ENCODE assay signal across 11 cellular contexts in the genomic region with DNA sequence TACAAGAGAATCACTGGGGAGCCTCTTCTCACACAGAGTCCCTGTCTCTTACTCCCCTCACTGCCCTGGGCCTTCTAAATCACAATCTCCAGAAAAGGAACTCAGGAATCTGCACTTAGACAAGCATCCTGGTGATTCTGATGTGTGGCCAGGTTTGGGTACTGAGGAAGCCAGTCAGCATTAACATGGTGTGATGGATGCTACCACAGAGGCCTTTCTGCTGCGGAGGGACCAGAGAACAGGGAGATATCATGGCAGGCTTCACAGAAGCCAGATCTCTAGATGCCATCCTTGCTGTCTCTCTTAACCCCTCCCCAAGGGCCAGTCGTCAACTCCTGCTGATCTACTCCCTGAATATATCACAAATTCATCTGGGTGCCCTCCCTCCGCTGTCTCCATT. TPM values are rescaled to one million over a fixed set of nuclear protein-coding genes. Genes with fewer than 3 reads are reported as not detected.
DNase-seq lines count a peak whose midpoint lies in the region; ATAC-seq, FAIRE-seq and TF ChIP-seq lines count a peak whose summit lies in the region.
"Had no signal": no experiment of that assay in that cellular context is flagged by ENCODE, and none has a peak within 500 bp of the region (broad histone marks: within the 10 kb centered on the region; RNA-seq: fewer than 3 reads in every experiment).

No MANE protein-coding gene starts in this region.

- H3K9me3 Mint-ChIP-seq in GM23338 (peaks cover 12% of the 10 kb centered on the region; the same call in 2 of the 3 replicates), progenitor cell of endocrine pancreas (ENCODE audit: low read depth) (no peaks in the 10 kb centered on the region)

- H3K9me2 ChIP-seq in GM23338 (ENCODE audit: insufficient read depth): peaks cover 5% of the 10 kb centered on the region

- H3K27ac ChIP-seq in GM23338 (ENCODE audit: low read depth) (no peak overlapping the region), OCI-LY3 (ENCODE audit: low read length) (no peak overlapping the region), kidney (ENCODE audit: low read depth in 2 of 2, low read length in 2 of 2) (no peak overlapping the region), tibial nerve (no peak overlapping the region)

- H2AFZ ChIP-seq in GM23338 (no peak overlapping the region), OCI-LY3 (ENCODE audit: low read depth, low read length) (no peak overlapping the region)

- H3K4me1 Mint-ChIP-seq in GM23338: peaks cover 44% of the 10 kb centered on the region
- peaks cover 19% of the 10 kb centered on the region for H3K4me1 Mint-ChIP-seq in progenitor cell of endocrine pancreas (ENCODE audit: low read depth)

- H3K27me3 ChIP-seq in GM23338 (ENCODE audit: insufficient read depth): peaks cover 8% of the 10 kb centered on the region; the same call in 1 of the 2 replicates
- no peaks in the 10 kb centered on the region for H3K27me3 ChIP-seq in OCI-LY3 (ENCODE audit: low read depth, low read length)
- H3K27me3 ChIP-seq in tibial nerve: no peaks in the 10 kb centered on the region
- H3K27me3 ChIP-seq: esophagus squamous epithelium had no signal

- no peak overlapping the region for H3K27ac Mint-ChIP-seq in GM23338
- no peak overlapping the region for H3K27ac Mint-ChIP-seq in progenitor cell of endocrine pancreas
- H3K27ac Mint-ChIP-seq: stimulated activated naive B cell treated with anti-CD40 and anti-IgM and Interleukin-4, amounts not matched to agents 10 μg/mL and 1 μg/mL and 100 μg/mL, for 72 hours had no signal

- TF ChIP-seq POLR2A in tibial nerve (IDR thresholded peaks at IDR 0.05): no peak

- ATAC-seq in GM23338: no peak
- ATAC-seq: stimulated activated naive B cell treated with anti-CD40 and anti-IgM and Interleukin-4, amounts not matched to agents 10 μg/mL and 1 μg/mL and 100 μg/mL, for 72 hours had no signal

- WGBS in tibial nerve, 2 donors: 83 to 86% methylated on average over 3 of the region's 3 CpGs

- H3K36me3 ChIP-seq in GM23338 (ENCODE audit: insufficient read depth) (peaks cover 8% of the 10 kb centered on the region; the same call in 1 of the 2 replicates), OCI-LY3 (replicated peaks; ENCODE audit: low read depth, low read length) (peaks cover 4% of the 10 kb centered on the region), kidney (ENCODE audit: control insufficient read depth in 1 of 2, insufficient read depth in 2 of 2, low read length in 2 of 2) (no peaks in the 10 kb centered on the region), tibial nerve (peaks cover 0 to 4% (median 0%) of the 10 kb centered on the region in 3 donors)

- peaks cover 7% of the 10 kb centered on the region for H3K27me3 Mint-ChIP-seq in GM23338 (ENCODE audit: insufficient read depth, low read depth, poor library complexity)
- no peaks in the 10 kb centered on the region for H3K27me3 Mint-ChIP-seq in progenitor cell of endocrine pancreas
- H3K27me3 Mint-ChIP-seq: stimulated activated naive B cell treated with anti-CD40 and anti-IgM and Interleukin-4, amounts not matched to agents 10 μg/mL and 1 μg/mL and 100 μg/mL, for 72 hours had no signal

- TF ChIP-seq EP300 in tibial nerve (IDR thresholded peaks at IDR 0.05): no peak

- no peaks in the 10 kb centered on the region for H3K9me3 ChIP-seq in OCI-LY3 (ENCODE audit: insufficient read depth, low read length)
- no peaks in the 10 kb centered on the region for H3K9me3 ChIP-seq in kidney (ENCODE audit: control insufficient read depth in 1 of 2, low read length in 2 of 2)
- peaks cover 0 to 9% (median 0%) of the 10 kb centered on the region in 4 donors for H3K9me3 ChIP-seq in tibial nerve
- H3K9me3 ChIP-seq: esophagus squamous epithelium had no signal

- no peak for TF ChIP-seq CTCF in GM23338 (conservative IDR thresholded peaks at IDR 0.05; ENCODE audit: low read depth in 2 of 2)
- no peak for TF ChIP-seq CTCF in OCI-LY3 (IDR thresholded peaks at IDR 0.05; ENCODE audit: low read depth, low read length)
- no peak for TF ChIP-seq CTCF in epithelial cell of proximal tubule (conservative IDR thresholded peaks at IDR 0.05; ENCODE audit: low read depth, low read length)
- TF ChIP-seq CTCF in progenitor cell of endocrine pancreas (IDR thresholded peaks at IDR 0.05; ENCODE audit: unreplicated experiment): no peak
- no peak for TF ChIP-seq CTCF in kidney (IDR thresholded peaks at IDR 0.05; ENCODE audit: borderline replicate concordance, extremely low read depth, insufficient read depth)
- no peak for TF ChIP-seq CTCF in tibial nerve (IDR thresholded peaks at IDR 0.05)

- H3K4me3 ChIP-seq in GM23338 (peak overlapping the region; percentile 71), OCI-LY3 (ENCODE audit: low read length) (peak overlapping the region; percentile 86; the same call in 1 of the 2 replicates), epithelial cell of proximal tubule (ENCODE audit: low read depth, low read length) (peak overlapping the region; percentile 66), kidney (ENCODE audit: low read length in 2 of 2) (peak overlapping the region in 1 of 2 donors; percentile 60), tibial nerve (no peak overlapping the region)

- H4K20me1 ChIP-seq in GM23338 (replicated peaks; ENCODE audit: insufficient read depth) (peaks cover 23% of the 10 kb centered on the region), OCI-LY3 (ENCODE audit: insufficient read depth, low read length) (peaks cover 20% of the 10 kb centered on the region)

- H3K4me2 ChIP-seq in GM23338 (peak overlapping the region; percentile 90), OCI-LY3 (ENCODE audit: low read length) (peak overlapping the region; percentile 89)

- intact Hi-C loops in kidney (cut with DNase I): no loop called here

- H3K4me1 ChIP-seq in GM23338 (ENCODE audit: insufficient read depth): peaks cover 34% of the 10 kb centered on the region; the same call in 1 of the 2 replicates
- H3K4me1 ChIP-seq in OCI-LY3 (ENCODE audit: low read length): peaks cover 10% of the 10 kb centered on the region
- peaks cover 26 to 34% of the 10 kb centered on the region in 2 donors for H3K4me1 ChIP-seq in kidney (ENCODE audit: control insufficient read depth in 1 of 2, insufficient read depth in 1 of 2, low read depth in 1 of 2, low read length in 2 of 2)
- peaks cover 0 to 40% (median 5%) of the 10 kb centered on the region in 4 donors for H3K4me1 ChIP-seq in tibial nerve

- FAIRE-seq in kidney (lab: Jason Lieb, UNC): no peak
- FAIRE-seq: TTC549 had no signal

- H3K36me3 Mint-ChIP-seq in GM23338 (ENCODE audit: low read depth) (peaks cover 11% of the 10 kb centered on the region; the same call in 2 of the 3 replicates), progenitor cell of endocrine pancreas (ENCODE audit: insufficient read depth) (peaks cover 1% of the 10 kb centered on the region)

- H3K79me2 ChIP-seq in GM23338 (replicated peaks; ENCODE audit: insufficient read depth) (peaks cover 41% of the 10 kb centered on the region), OCI-LY3 (ENCODE audit: low read length) (peaks cover 39% of the 10 kb centered on the region)

- H3K4me3 Mint-ChIP-seq in GM23338 (peak overlapping the region; percentile 73), progenitor cell of endocrine pancreas (ENCODE audit: low read depth) (peak overlapping the region; percentile 73)

- H3F3A ChIP-seq in GM23338 (replicated peaks; ENCODE audit: low read depth): peaks cover 5% of the 10 kb centered on the region; the same call in 1 of the 2 replicates

- no peak overlapping the region for H3K9ac ChIP-seq in OCI-LY3 (ENCODE audit: low read length)
- no peak overlapping the region for H3K9ac ChIP-seq in kidney (ENCODE audit: low read length in 2 of 2)

- DNase-seq in GM23338 (ENCODE audit: low spot score) (no peak), epithelial cell of proximal tubule (ENCODE audit: low read depth) (no peak), progenitor cell of endocrine pancreas (ENCODE audit: low spot score, unreplicated experiment) (no peak), kidney (no peak), HK-2 (ENCODE audit: unreplicated experiment) (no peak), tibial nerve (ENCODE audit: low spot score in 2 of 2) (no peak)
- DNase-seq: esophagus squamous epithelium; GDM1; stimulated activated naive B cell treated with anti-CD40 and anti-IgM and Interleukin-4, amounts not matched to agents 10 μg/mL and 1 μg/mL and 100 μg/mL, for 72 hours had no signal

TF ChIP-seq in GM23338, 12 proteins besides CTCF, POLR2A, EP300 and RAD21 (continues in another document):
- TF ChIP-seq POLR2AphosphoS5 (IDR thresholded peaks at IDR 0.05; ENCODE audit: low read depth): no peak
- TF ChIP-seq ZNF331 (CRISPR knock-in tag; IDR thresholded peaks at IDR 0.05; ENCODE audit: low read depth): no peak
- TF ChIP-seq ZNF114 (CRISPR knock-in tag; IDR thresholded peaks at IDR 0.05): no peak
- TF ChIP-seq STAT1 (IDR thresholded peaks at IDR 0.05; ENCODE audit: unreplicated experiment): no peak
- TF ChIP-seq EZH2phosphoT487 (IDR thresholded peaks at IDR 0.05; ENCODE audit: unreplicated experiment): no peak
- TF ChIP-seq EZH2 (IDR thresholded peaks at IDR 0.05; ENCODE audit: low read depth, unreplicated experiment): no peak
- TF ChIP-seq JUNB (IDR thresholded peaks at IDR 0.05; ENCODE audit: unreplicated experiment): no peak

RNA-seq across cellular contexts. Expression of gene ANKS6, which starts 1.6 kb away (rescaled TPM):
- 35.4 and 59.0 TPM in 2 replicates for total RNA-seq in GM23338 (2014; rRNA removed; shearing (Covaris generic))
- polyA plus RNA-seq in GM23338 (2016; fragmentation: Nextera tagmentation; extraction: Ambion mirVana) (36.9 and 42.9 TPM in 2 replicates), kidney (ENCODE audit: insufficient read depth, low read depth, low replicate concordance) (22.0 TPM)
- total RNA-seq in epithelial cell of proximal tubule (23.8 and 28.6 TPM in 2 replicates), progenitor cell of endocrine pancreas (39.7 TPM in 2 replicates), kidney (31.8 TPM), tibial nerve (10 to 100 TPM; 13.8 to 46.2 (median 27.9) TPM)

RNA-seq across cellular contexts. Expression of gene GALNT12, which starts 12.7 kb away (rescaled TPM):
- total RNA-seq in GM23338 (2014; rRNA removed; shearing (Covaris generic)): 23.6 and 27.5 TPM in 2 replicates
- polyA plus RNA-seq in GM23338 (2016; fragmentation: Nextera tagmentation; extraction: Ambion mirVana): 14.0 and 14.6 TPM in 2 replicates
- total RNA-seq in epithelial cell of proximal tubule: 8.8 and 19.5 TPM in 2 replicates
- 12.9 and 15.9 TPM in 2 replicates for total RNA-seq in progenitor cell of endocrine pancreas
- 10.8 TPM for total RNA-seq in kidney
- 3.6 TPM for polyA plus RNA-seq in kidney (ENCODE audit: insufficient read depth, low read depth, low replicate concordance)
- total RNA-seq in tibial nerve: 1 to 10 TPM; 1.8 to 6.0 (median 3.5) TPM

Comparison
In these comparisons a context has a peak if more than half of its experiments do, and no peak if none do; other contexts are left out.
1. H3K4me3 ChIP-seq: peak in GM23338 (single experiment), OCI-LY3 (single experiment) and epithelial cell of proximal tubule (single experiment); none in tibial nerve (0 of 4).